Comparison of ENCODE assay signal across 2 cellular contexts in genomic region chr12:57516617-57517153, GRCh38.
TF ChIP-seq lines count a peak whose summit lies in the region.

No MANE protein-coding gene starts in this region.

TF ChIP-seq in HCT116, 20 proteins besides CTCF, POLR2A, EP300 and RAD21:
- peak; percentile 80; the same call in 1 of the 2 replicates for TF ChIP-seq POLR2AphosphoS5 (IDR thresholded peaks at IDR 0.05; ENCODE audit: low read depth, low read length)
- no peak for TF ChIP-seq ZNF274 (IDR thresholded peaks at IDR 0.05; ENCODE audit: low read depth, low read length)
TF ChIP-seq in HCT116: peak in this region for 1.

TF ChIP-seq in K562, 482 proteins besides CTCF, POLR2A, EP300 and RAD21:
- TF ChIP-seq CCNT2 (IDR thresholded peaks at IDR 0.05; ENCODE audit: borderline replicate concordance, extremely low read depth, insufficient read length, low read depth, low read length) (peak; percentile 2), HLTF (IDR thresholded peaks at IDR 0.05) (no peak), CEBPG (CRISPR knock-in tag; IDR thresholded peaks at IDR 0.05) (no peak), CEBPG (tag; conservative IDR thresholded peaks at IDR 0.05 in 1 of 2, IDR thresholded peaks at IDR 0.05 in 1 of 2) (no peak), ELF2 (CRISPR knock-in tag; IDR thresholded peaks at IDR 0.05) (peak; percentile 35; the same call in 1 of the 2 replicates), AFF1 (IDR thresholded peaks at IDR 0.05; ENCODE audit: low read depth in 1 of 2, partially characterized antibody in 2 of 2) (peak in 1 of 2 experiments; percentile 40), ZKSCAN8 (CRISPR knock-in tag; IDR thresholded peaks at IDR 0.05) (0 out of 2 replicates have a peak, but pooled peaks have one; percentile 33), THRAP3 (IDR thresholded peaks at IDR 0.05; ENCODE audit: borderline replicate concordance) (peak; percentile 89; the same call in 1 of the 2 replicates), DMBX1 (CRISPR knock-in tag; IDR thresholded peaks at IDR 0.05; ENCODE audit: borderline replicate concordance) (no peak), RERE (CRISPR knock-in tag; IDR thresholded peaks at IDR 0.05; ENCODE audit: borderline replicate concordance) (0 out of 2 replicates have a peak, but pooled peaks have one; percentile 1), POLR2AphosphoS5 (IDR thresholded peaks at IDR 0.05; ENCODE audit: control insufficient read depth, insufficient read depth, low read depth, low read length) (peak; percentile 27; the same call in 1 of the 2 replicates), ZNF384 (IDR thresholded peaks at IDR 0.05; ENCODE audit: low read depth, low read length) (no peak), ZBED1 (IDR thresholded peaks at IDR 0.05) (0 out of 2 replicates have a peak, but pooled peaks have one; percentile 45), CBX1 (IDR thresholded peaks at IDR 0.05; ENCODE audit: low read depth) (0 out of 2 replicates have a peak, but pooled peaks have one; percentile 35), SP1 (CRISPR knock-in tag; IDR thresholded peaks at IDR 0.05) (peak; percentile 62; the same call in 1 of the 2 replicates), MTA3 (IDR thresholded peaks at IDR 0.05; ENCODE audit: borderline replicate concordance) (peak; percentile 50; the same call in 1 of the 2 replicates), SRSF7 (optimal IDR thresholded peaks at IDR 0.05; ENCODE audit: low read depth, low read length) (no peak), JUN (IDR thresholded peaks at IDR 0.05; ENCODE audit: borderline replicate concordance, low read depth, low read length) (no peak), JUN (CRISPR knock-in tag; IDR thresholded peaks at IDR 0.05; ENCODE audit: borderline replicate concordance) (no peak), POLR2B (IDR thresholded peaks at IDR 0.05; ENCODE audit: low read depth, partially characterized antibody) (no peak), ARHGAP35 (IDR thresholded peaks at IDR 0.05; ENCODE audit: partially characterized antibody) (peak; percentile 27), POLR2G (IDR thresholded peaks at IDR 0.05; ENCODE audit: low read depth, low read length) (peak; percentile 37; the same call in 1 of the 2 replicates), CHD4 (IDR thresholded peaks at IDR 0.05; ENCODE audit: insufficient read depth, insufficient replicate concordance, low read depth, low read length, poor library complexity, severe bottlenecking) (no peak), KDM4B (IDR thresholded peaks at IDR 0.05; ENCODE audit: borderline replicate concordance in 2 of 2, low read depth in 1 of 2) (0 out of 4 replicates have a peak, but pooled peaks of 1 of the 2 experiments have one; percentile 49), SUPT5H (IDR thresholded peaks at IDR 0.05) (peak; percentile 49), RBFOX2 (IDR thresholded peaks at IDR 0.05; ENCODE audit: low read depth, low read length) (peak; percentile 69), MEIS2 (IDR thresholded peaks at IDR 0.05; ENCODE audit: partially characterized antibody) (no peak), SAFB2 (IDR thresholded peaks at IDR 0.05; ENCODE audit: borderline replicate concordance, low read depth, low read length, severe bottlenecking) (no peak), NR2C2 (CRISPR knock-in tag; IDR thresholded peaks at IDR 0.05) (0 out of 2 replicates have a peak, but pooled peaks have one; percentile 23), NR2C2 (tag; IDR thresholded peaks at IDR 0.05) (no peak), MLLT1 (IDR thresholded peaks at IDR 0.05) (peak in 1 of 2 experiments; percentile 63; a peak in 2 of 4 replicates), NFIX (CRISPR knock-in tag; IDR thresholded peaks at IDR 0.05; ENCODE audit: low read depth) (no peak), ZNF609 (CRISPR knock-in tag; IDR thresholded peaks at IDR 0.05; ENCODE audit: borderline replicate concordance) (0 out of 2 replicates have a peak, but pooled peaks have one; percentile 68), SMAD1 (IDR thresholded peaks at IDR 0.05; ENCODE audit: low read depth, low read length, partially characterized antibody) (peak; percentile 62), ZNF511 (CRISPR knock-in tag; IDR thresholded peaks at IDR 0.05) (peak; percentile 41; the same call in 1 of the 2 replicates), ZNF639 (CRISPR knock-in tag; conservative IDR thresholded peaks at IDR 0.05 in 1 of 2, IDR thresholded peaks at IDR 0.05 in 1 of 2) (no peak), ZNF197 (CRISPR knock-in tag; IDR thresholded peaks at IDR 0.05; ENCODE audit: low read depth) (no peak), ZNF263 (CRISPR knock-in tag; IDR thresholded peaks at IDR 0.05; ENCODE audit: borderline replicate concordance) (0 out of 2 replicates have a peak, but pooled peaks have one; percentile 15), OTX1 (CRISPR knock-in tag; IDR thresholded peaks at IDR 0.05) (0 out of 2 replicates have a peak, but pooled peaks have one; percentile 19), DNMT1 (IDR thresholded peaks at IDR 0.05) (no peak)
